ENCODE assay signal across 11 cellular contexts in the genomic region with DNA sequence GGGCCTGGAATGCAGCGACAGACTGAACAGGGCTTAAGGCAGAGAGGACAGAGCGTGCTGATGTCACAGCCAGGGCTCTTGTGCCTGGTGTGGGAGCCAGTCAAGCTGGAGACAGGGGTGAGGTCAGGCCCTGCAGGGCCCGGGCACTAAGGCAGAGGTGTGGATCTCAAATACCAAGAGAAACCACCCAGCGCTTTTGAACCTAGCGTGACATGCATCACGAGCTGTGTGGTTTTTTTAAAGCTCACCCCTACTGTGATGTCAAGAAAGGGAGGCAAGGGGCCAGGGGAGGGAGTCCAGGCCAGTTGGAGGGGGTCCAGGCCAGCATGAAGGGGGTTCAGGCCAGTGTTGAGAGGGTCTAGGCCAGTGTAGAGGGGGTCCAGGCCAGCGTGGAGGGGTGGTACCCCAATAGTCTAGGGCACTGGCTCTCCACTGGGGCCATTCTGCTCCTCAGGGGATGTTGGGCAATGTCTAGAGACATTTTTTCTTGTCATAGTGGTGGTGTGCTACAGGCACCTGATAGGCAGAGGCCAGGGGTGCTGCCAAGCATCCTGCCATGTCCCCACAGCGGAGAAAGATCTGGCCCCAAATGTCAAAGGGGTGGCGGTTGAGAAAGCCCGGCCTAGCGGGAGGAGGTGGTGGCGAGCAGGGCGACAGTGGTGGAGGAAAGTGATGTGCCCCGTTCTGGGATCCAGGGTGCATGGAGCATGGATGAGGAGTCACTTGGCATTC. TPM values are rescaled to one million over a fixed set of nuclear protein-coding genes. Genes with fewer than 3 reads are reported as not detected.
DNase-seq lines count a peak whose midpoint lies in the region; ATAC-seq, FAIRE-seq and TF ChIP-seq lines count a peak whose summit lies in the region.
"Had no signal": no experiment of that assay in that cellular context is flagged by ENCODE, and none has a peak within 500 bp of the region (broad histone marks: within the 10 kb centered on the region; RNA-seq: fewer than 3 reads in every experiment).

No MANE protein-coding gene starts in this region.

- H3K4me3 Mint-ChIP-seq in central memory CD8-positive, alpha-beta T cell, result peak overlapping the region; percentile 69
- H3K4me3 Mint-ChIP-seq: brain had no signal

- H3K27me3 ChIP-seq in OCI-LY3 (ENCODE audit: low read depth, low read length), result peaks cover 25% of the 10 kb centered on the region
- no peaks in the 10 kb centered on the region for H3K27me3 ChIP-seq in gastrocnemius medialis

- H3K9me3 Mint-ChIP-seq in central memory CD8-positive, alpha-beta T cell, result no peaks in the 10 kb centered on the region

- H3K4me1 ChIP-seq in OCI-LY3 (ENCODE audit: low read length) (peaks cover 39% of the 10 kb centered on the region), gastrocnemius medialis (peaks cover 50 to 51% of the 10 kb centered on the region in 2 donors)

- H4K20me1 ChIP-seq in OCI-LY3 (ENCODE audit: insufficient read depth, low read length), result no peaks in the 10 kb centered on the region

- H3K4me1 Mint-ChIP-seq in central memory CD8-positive, alpha-beta T cell, result peaks cover 59% of the 10 kb centered on the region

- TF ChIP-seq POLR2A in gastrocnemius medialis (IDR thresholded peaks at IDR 0.05) (no peak), GM12892 (IDR thresholded peaks at IDR 0.05; ENCODE audit: low read depth, low read length) (no peak)

- peak; percentile 59 for ATAC-seq in central memory CD8-positive, alpha-beta T cell (replicated peaks; ENCODE audit: extremely low read depth, poor library complexity, severe bottlenecking)
- ATAC-seq in gastrocnemius medialis, result no peak

- H3K36me3 ChIP-seq in OCI-LY3 (replicated peaks; ENCODE audit: low read depth, low read length), result no peaks in the 10 kb centered on the region
- no peaks in the 10 kb centered on the region for H3K36me3 ChIP-seq in gastrocnemius medialis

- H3K36me3 Mint-ChIP-seq in central memory CD8-positive, alpha-beta T cell (ENCODE audit: insufficient read depth), result peaks cover 4% of the 10 kb centered on the region
- H3K36me3 Mint-ChIP-seq: brain had no signal

- H3K27ac Mint-ChIP-seq in central memory CD8-positive, alpha-beta T cell (ENCODE audit: low read depth), result peak overlapping the region; percentile 90

- H3K79me2 ChIP-seq in OCI-LY3 (ENCODE audit: low read length), result no peaks in the 10 kb centered on the region

- H3K9ac ChIP-seq in OCI-LY3 (ENCODE audit: low read length), result peak overlapping the region; percentile 54; the same call in 1 of the 2 replicates

- no peaks in the 10 kb centered on the region for H3K27me3 Mint-ChIP-seq in central memory CD8-positive, alpha-beta T cell

- peak; percentile 45 for DNase-seq in activated CD4-positive, alpha-beta T cell treated with anti-CD3 and anti-CD28 coated beads for 48 hours
- no peak for DNase-seq in activated CD4-positive, alpha-beta T cell treated with anti-CD3 and anti-CD28 coated beads, Interleukin-2, amount 50 U/mL, for 1 hour
- peak in 1 of 2 donors; percentile 31 for DNase-seq in central memory CD8-positive, alpha-beta T cell (ENCODE audit: low spot score in 2 of 2)
- peak in 1 of 2 donors; percentile 47 for DNase-seq in gastrocnemius medialis
- no peak for DNase-seq in GM12892 (ENCODE audit: insufficient read length)
- DNase-seq in occipital lobe (lab: John Stamatoyannopoulos, UW), result no peak
- no peak for DNase-seq in mucosa of gallbladder (ENCODE audit: low spot score)

- in situ Hi-C loops in gastrocnemius medialis (cut with MboI; ENCODE audit: low sequenced_read_pairs in 4 of 4), result no loop called here

- H3K4me2 ChIP-seq in OCI-LY3 (ENCODE audit: low read length), result peak overlapping the region; percentile 58

- H2AFZ ChIP-seq in OCI-LY3 (ENCODE audit: low read depth, low read length), result peak overlapping the region; percentile 48

- peak overlapping the region; percentile 68 for H3K27ac ChIP-seq in OCI-LY3 (ENCODE audit: low read length)
- H3K27ac ChIP-seq in gastrocnemius medialis, result peak overlapping the region; percentile 70 to 97 (median 85)

- FAIRE-seq in GM12892 (lab: Jason Lieb, UNC), result no peak
- FAIRE-seq: A204.1, TTC549 had no signal

- H3K9me3 ChIP-seq in OCI-LY3 (ENCODE audit: insufficient read depth, low read length), result no peaks in the 10 kb centered on the region
- no peaks in the 10 kb centered on the region for H3K9me3 ChIP-seq in gastrocnemius medialis

- TF ChIP-seq CTCF in OCI-LY3 (IDR thresholded peaks at IDR 0.05; ENCODE audit: low read depth, low read length) (no peak), gastrocnemius medialis (IDR thresholded peaks at IDR 0.05 in 4 of 5, conservative IDR thresholded peaks at IDR 0.05 in 1 of 5) (no peak)

- intact Hi-C loops in gastrocnemius medialis (cut with DNase I; ENCODE audit: low total_unique reads), result loop anchor here (1.0 kb wide), 1 partner anchor 27 kb away; no protein-coding TSS in a partner anchor

- H3K4me3 ChIP-seq in OCI-LY3 (ENCODE audit: low read length), result no peak overlapping the region
- H3K4me3 ChIP-seq in gastrocnemius medialis, result no peak overlapping the region

RNA-seq across cellular contexts. Expression of a gene that starts 42.6 kb away (rescaled TPM):
- total RNA-seq in gastrocnemius medialis (100 to 1,000 TPM in 3 of 4 donors, 10 to 100 TPM in 1; 56.7 to 229 (median 177) TPM), occipital lobe (11.2 TPM), mucosa of gallbladder (21.9 TPM)
- 24.2 TPM for polyA plus RNA-seq in GM12892 (2012; ENCODE audit: missing spikeins)
